Comparison of ENCODE assay signal across 19 cellular contexts in genomic region chr15:100614918-100615317, GRCh38. TPM values are rescaled to one million over a fixed set of nuclear protein-coding genes. Genes with fewer than 3 reads are reported as not detected.
DNase-seq lines count a peak whose midpoint lies in the region; ATAC-seq and TF ChIP-seq lines count a peak whose summit lies in the region.
"Had no signal": no experiment of that assay in that cellular context is flagged by ENCODE, and none has a peak within 500 bp of the region (broad histone marks: within the 10 kb centered on the region; RNA-seq: fewer than 3 reads in every experiment).

No MANE protein-coding gene starts in this region.

- TF ChIP-seq CTCF in left ventricle myocardium inferior (IDR thresholded peaks at IDR 0.05; ENCODE audit: borderline replicate concordance) (no peak), colonic mucosa (IDR thresholded peaks at IDR 0.05) (no peak), transverse colon (IDR thresholded peaks at IDR 0.05) (no peak)

- H3K9me3 ChIP-seq in left ventricle myocardium inferior (replicated peaks) (no peaks in the 10 kb centered on the region), colonic mucosa (no peaks in the 10 kb centered on the region), mucosa of rectum (ENCODE audit: control insufficient read depth in 2 of 2, low read length in 2 of 2) (no peaks in the 10 kb centered on the region), transverse colon (no peaks in the 10 kb centered on the region)
- H3K9me3 ChIP-seq: Caco-2 had no signal

- H3K9ac ChIP-seq in colonic mucosa (ENCODE audit: low read depth in 2 of 2, low read length in 2 of 2) (peak overlapping the region in 1 of 2 donors; percentile 61), mucosa of rectum (ENCODE audit: low read depth in 1 of 2, low read length in 2 of 2) (no peak overlapping the region)
- H3K9ac ChIP-seq: GM23248 had no signal

- no peak overlapping the region for H3K27ac ChIP-seq in left ventricle myocardium inferior (replicated peaks)
- H3K27ac ChIP-seq in colonic mucosa: peak overlapping the region; percentile 52
- peak overlapping the region; percentile 69 to 80 for H3K27ac ChIP-seq in mucosa of rectum (ENCODE audit: low read depth in 2 of 2, low read length in 2 of 2)
- peak overlapping the region; percentile 72 to 85 (median 77) for H3K27ac ChIP-seq in transverse colon
- H3K27ac ChIP-seq: GM23248 had no signal

- intact Hi-C loops in left ventricle myocardium superior (cut with micrococcal nuclease) (no loop called here), left ventricle myocardium inferior (cut with micrococcal nuclease) (no loop called here), colonic mucosa (cut with DNase I) (no loop called here), transverse colon (cut with DNase I; ENCODE audit: low total_unique reads) (no loop called here)

- no peak for TF ChIP-seq POLR2A in transverse colon (IDR thresholded peaks at IDR 0.05)

- H3K4me1 ChIP-seq in left ventricle myocardium inferior: peaks cover 18% of the 10 kb centered on the region
- H3K4me1 ChIP-seq in colonic mucosa: peaks cover 6% of the 10 kb centered on the region
- H3K4me1 ChIP-seq in mucosa of rectum (ENCODE audit: control insufficient read depth in 2 of 2, insufficient read depth in 2 of 2, low read length in 2 of 2): peaks cover 18 to 27% of the 10 kb centered on the region in 2 donors
- peaks cover 0 to 51% (median 28%) of the 10 kb centered on the region in 4 donors for H3K4me1 ChIP-seq in transverse colon
- H3K4me1 ChIP-seq: Caco-2 had no signal

- no peak overlapping the region for H3K4me3 ChIP-seq in left ventricle myocardium inferior
- no peak overlapping the region for H3K4me3 ChIP-seq in colonic mucosa
- no peak overlapping the region for H3K4me3 ChIP-seq in mucosa of rectum (ENCODE audit: low read length in 2 of 2)
- H3K4me3 ChIP-seq in transverse colon: no peak overlapping the region
- H3K4me3 ChIP-seq: GM12878, GM23248 had no signal

- no peak for TF ChIP-seq EP300 in transverse colon (IDR thresholded peaks at IDR 0.05; ENCODE audit: low read depth)

- ATAC-seq in left ventricle myocardium superior: peak; percentile 69
- no peak for ATAC-seq in GM21423 (IDR thresholded peaks at IDR 0.05; ENCODE audit: unreplicated experiment)
- ATAC-seq: CD8-positive, alpha-beta T cell; GM12878; HCT116 had no signal

- DNase-seq in left ventricle myocardium superior: no peak
- no peak for DNase-seq in left ventricle myocardium inferior
- peak; percentile 41 for DNase-seq in colonic mucosa
- peak; percentile 49 for DNase-seq in transverse colon
- no peak for DNase-seq in NCI-H1694 treated with DMSO at 0.1 percent for 48 hours (lab: John Stamatoyannopoulos, UW)
- no peak for DNase-seq in midbrain (lab: John Stamatoyannopoulos, UW)
- DNase-seq: C1 segment of cervical spinal cord; Caco-2; CD8-positive, alpha-beta T cell; DMS 273 treated with DMSO at 0.1 percent for 48 hours; DMS79; EL; GDM1; GM23248; H9 had no signal

- 41 to 58% methylated on average over 4 of the region's 4 CpGs for WGBS in transverse colon (ENCODE audit: low coverage in 1 of 2), 2 donors

- in situ Hi-C loops in transverse colon (cut with MboI; ENCODE audit: low pct_ligation_motif_present in 1 of 4, low pct_unique_long_range_greater_than_20kb in 1 of 4, low sequenced_read_pairs in 3 of 4): no loop called here

- H3K36me3 ChIP-seq in left ventricle myocardium inferior: peaks cover 46% of the 10 kb centered on the region
- no peaks in the 10 kb centered on the region for H3K36me3 ChIP-seq in colonic mucosa
- peaks cover 20 to 32% of the 10 kb centered on the region in 2 donors for H3K36me3 ChIP-seq in mucosa of rectum (ENCODE audit: control insufficient read depth in 2 of 2, insufficient read depth in 2 of 2, low read length in 2 of 2)
- H3K36me3 ChIP-seq in transverse colon: peaks cover 0 to 30% (median 7%) of the 10 kb centered on the region in 4 donors

- H3K27me3 ChIP-seq in left ventricle myocardium inferior (ENCODE audit: low read depth) (no peaks in the 10 kb centered on the region), colonic mucosa (no peaks in the 10 kb centered on the region), mucosa of rectum (ENCODE audit: control insufficient read depth in 2 of 2, insufficient read depth in 2 of 2, low read length in 2 of 2) (no peaks in the 10 kb centered on the region), transverse colon (no peaks in the 10 kb centered on the region)

RNA-seq across cellular contexts. Expression of gene ASB7, which starts 12.5 kb away (rescaled TPM):
- total RNA-seq in left ventricle myocardium superior (6.8 TPM), left ventricle myocardium inferior (4.6 TPM), colonic mucosa (10 to 100 TPM; 16.2 to 17.8 TPM), transverse colon (10 to 100 TPM; 29.9 to 45.3 (median 35.3) TPM)

RNA-seq across cellular contexts. Expression of gene LINS1, which starts 12.9 kb away (rescaled TPM):
- total RNA-seq in left ventricle myocardium superior (7.7 TPM), left ventricle myocardium inferior (9.3 TPM), colonic mucosa (10 to 100 TPM; 12.6 to 14.4 TPM), transverse colon (10 to 100 TPM; 24.7 to 48.9 (median 39.2) TPM)

Comparison
In these comparisons a context has a peak if more than half of its experiments do, and no peak if none do; other contexts are left out.
1. DNase-seq: peak in colonic mucosa (single experiment) and transverse colon (single experiment); none in left ventricle myocardium superior (single experiment), left ventricle myocardium inferior (single experiment), NCI-H1694 treated with DMSO at 0.1 percent for 48 hours (single experiment) and midbrain (single experiment).